2 cellular contexts compared by ENCODE assay signal in genomic region chr4:169618986-169619385, GRCh38.
TF ChIP-seq lines count a peak whose summit lies in the region.

No MANE protein-coding gene starts in this region.

TF ChIP-seq in SK-N-SH, 30 proteins besides CTCF, POLR2A, EP300 and RAD21:
- TF ChIP-seq REST (IDR thresholded peaks at IDR 0.05; ENCODE audit: low read depth, low read length): no peak
- TF ChIP-seq FOSL2 (IDR thresholded peaks at IDR 0.05; ENCODE audit: borderline replicate concordance, low read depth): no peak
- no peak for TF ChIP-seq FOXM1 (IDR thresholded peaks at IDR 0.05; ENCODE audit: low read depth)
- TF ChIP-seq IRF3 (IDR thresholded peaks at IDR 0.05; ENCODE audit: low read depth, low read length): no peak
- no peak for TF ChIP-seq YY1 (IDR thresholded peaks at IDR 0.05; ENCODE audit: low read depth)
TF ChIP-seq in SK-N-SH: peak in this region for 0.

TF ChIP-seq in SK-N-SH treated with all-trans-retinoic acid at 6 μM for 48 hours, 23 proteins besides CTCF, POLR2A, EP300 and RAD21 (continued from another document):
- TF ChIP-seq TSHZ2 (CRISPR knock-in tag; IDR thresholded peaks at IDR 0.05) (no peak), PPARA (CRISPR knock-in tag; IDR thresholded peaks at IDR 0.05; ENCODE audit: borderline replicate concordance) (no peak), CREB5 (CRISPR knock-in tag; IDR thresholded peaks at IDR 0.05; ENCODE audit: low read depth) (no peak), ZC3H10 (CRISPR knock-in tag; IDR thresholded peaks at IDR 0.05) (no peak), ZFP3 (CRISPR knock-in tag; IDR thresholded peaks at IDR 0.05) (no peak), SNAI2 (CRISPR knock-in tag; IDR thresholded peaks at IDR 0.05) (no peak), PATZ1 (CRISPR knock-in tag; IDR thresholded peaks at IDR 0.05; ENCODE audit: borderline replicate concordance) (no peak), ZNF565 (CRISPR knock-in tag; conservative IDR thresholded peaks at IDR 0.05; ENCODE audit: low read depth) (no peak), OSR1 (CRISPR knock-in tag; IDR thresholded peaks at IDR 0.05) (no peak), ISL1 (CRISPR knock-in tag; IDR thresholded peaks at IDR 0.05) (no peak), ZFP30 (CRISPR knock-in tag; IDR thresholded peaks at IDR 0.05) (no peak), ARNTL (CRISPR knock-in tag; IDR thresholded peaks at IDR 0.05; ENCODE audit: borderline replicate concordance, low read depth) (no peak), CSDC2 (CRISPR knock-in tag; IDR thresholded peaks at IDR 0.05) (no peak)
TF ChIP-seq in SK-N-SH treated with all-trans-retinoic acid at 6 μM for 48 hours: peak in this region for 0.
